ENCODE assay signal across 15 cellular contexts in the genomic region with DNA sequence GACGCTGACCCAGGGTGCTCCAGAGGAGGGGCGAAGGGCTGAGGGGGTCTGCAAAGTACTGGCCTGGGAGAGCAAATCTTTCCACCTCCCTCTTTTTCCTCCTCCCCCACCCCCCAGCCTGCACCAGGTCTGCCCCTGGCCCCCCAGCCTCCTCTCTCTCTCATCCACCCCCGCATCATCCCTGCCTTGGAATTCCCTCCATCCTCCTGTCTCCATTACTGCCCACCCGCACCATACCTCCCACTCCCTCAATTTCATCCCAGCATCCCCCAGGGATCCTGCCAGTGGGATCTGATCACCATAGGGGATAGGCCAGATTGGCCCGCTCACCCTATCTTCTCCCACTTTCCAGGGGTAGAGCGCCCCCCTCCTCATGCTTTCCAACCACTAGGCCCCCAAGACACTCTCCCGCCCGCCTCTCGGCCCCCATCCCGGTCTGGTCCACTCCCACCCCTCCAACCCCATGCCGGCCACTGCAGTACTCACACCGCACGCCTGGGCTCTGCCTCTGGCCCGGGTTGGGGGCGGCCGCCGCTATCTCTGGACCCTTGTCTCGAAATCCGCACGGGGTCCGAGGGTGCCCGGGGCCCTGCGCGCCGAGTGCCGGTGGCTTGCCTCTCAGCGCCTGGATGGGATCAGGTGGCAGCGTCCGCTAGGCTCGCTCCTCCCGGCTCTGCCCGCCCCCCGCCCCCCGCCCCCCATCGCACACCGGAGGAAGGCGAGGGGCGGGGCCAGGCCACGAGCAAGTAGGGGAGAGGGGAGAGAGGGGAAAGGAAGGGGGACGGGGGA. TPM values are rescaled to one million over a fixed set of nuclear protein-coding genes. Genes with fewer than 3 reads are reported as not detected.
DNase-seq lines count a peak whose midpoint lies in the region; ATAC-seq and TF ChIP-seq lines count a peak whose summit lies in the region.
"Had no signal": no experiment of that assay in that cellular context is flagged by ENCODE, and none has a peak within 500 bp of the region (broad histone marks: within the 10 kb centered on the region; RNA-seq: fewer than 3 reads in every experiment).

A gene with protein sequence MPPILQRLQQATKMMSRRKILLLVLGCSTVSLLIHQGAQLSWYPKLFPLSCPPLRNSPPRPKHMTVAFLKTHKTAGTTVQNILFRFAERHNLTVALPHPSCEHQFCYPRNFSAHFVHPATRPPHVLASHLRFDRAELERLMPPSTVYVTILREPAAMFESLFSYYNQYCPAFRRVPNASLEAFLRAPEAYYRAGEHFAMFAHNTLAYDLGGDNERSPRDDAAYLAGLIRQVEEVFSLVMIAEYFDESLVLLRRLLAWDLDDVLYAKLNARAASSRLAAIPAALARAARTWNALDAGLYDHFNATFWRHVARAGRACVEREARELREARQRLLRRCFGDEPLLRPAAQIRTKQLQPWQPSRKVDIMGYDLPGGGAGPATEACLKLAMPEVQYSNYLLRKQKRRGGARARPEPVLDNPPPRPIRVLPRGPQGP (minus strand): TSS at position 637 of the 789 bp plus-strand sequence. CDS start 3,746 bp downstream, outside the sequence.

- peaks cover 22% of the 10 kb centered on the region for H3K4me1 ChIP-seq in A673 (ENCODE audit: insufficient read depth, low read length, poor library complexity, severe bottlenecking)
- peaks cover 24% of the 10 kb centered on the region for H3K4me1 ChIP-seq in GM23338 (ENCODE audit: insufficient read depth)
- H3K4me1 ChIP-seq in CD8-positive, alpha-beta memory T cell (ENCODE audit: insufficient read depth, low read length), result peaks cover 32% of the 10 kb centered on the region

- H3K9me3 Mint-ChIP-seq in GM23338 (no peaks in the 10 kb centered on the region; the same call in 2 of the 3 replicates), mesothelial cell of epicardium (no peaks in the 10 kb centered on the region), HFFc6 (no peaks in the 10 kb centered on the region)
- no peaks in the 10 kb centered on the region for H3K9me3 Mint-ChIP-seq in CD8-positive, alpha-beta memory T cell
- H3K9me3 Mint-ChIP-seq: effector memory CD8-positive, alpha-beta T cell; T-cell had no signal

- peak within 1 kb of the TSS; percentile 84 for H3K4me2 ChIP-seq in GM23338

- no peak for TF ChIP-seq CTCF in A673 (conservative IDR thresholded peaks at IDR 0.05; ENCODE audit: low read depth, low read length)
- TF ChIP-seq CTCF in GM23338 (conservative IDR thresholded peaks at IDR 0.05; ENCODE audit: low read depth in 2 of 2), result peak in 1 of 2 experiments; percentile 29; a peak in 2 of 4 replicates
- no peak for TF ChIP-seq CTCF in astrocyte of the spinal cord (IDR thresholded peaks at IDR 0.05; ENCODE audit: low read depth, low read length)
- no peak for TF ChIP-seq CTCF in mesothelial cell of epicardium (IDR thresholded peaks at IDR 0.05; ENCODE audit: unreplicated experiment)
- no peak; the same call in 1 of the 2 replicates for TF ChIP-seq CTCF in HFFc6 (IDR thresholded peaks at IDR 0.05)

- DNase-seq in A673 (ENCODE audit: low spot score), result no peak
- DNase-seq in GM23338 (ENCODE audit: low spot score), result peak; percentile 88
- no peak for DNase-seq in astrocyte of the spinal cord (ENCODE audit: low read depth, low spot score)
- no peak for DNase-seq in mesothelial cell of epicardium (ENCODE audit: low spot score in 2 of 2, unreplicated experiment in 2 of 2)
- DNase-seq in COLO668 (lab: John Stamatoyannopoulos, UW; ENCODE audit: unreplicated experiment), result no peak
- no peak for DNase-seq in HK-2 (ENCODE audit: unreplicated experiment)
- DNase-seq in CD8-positive, alpha-beta memory T cell, result no peak
- DNase-seq in HFFc6, result no peak
- DNase-seq: activated T-cell treated with anti-CD3 and anti-CD28 coated beads, Interleukin-2, amount 50 U/mL, for 1 hour; Calu3; effector memory CD8-positive, alpha-beta T cell; HCEC 1CT; left colon; NCI-H2081 treated with DMSO at 0.1 percent for 48 hours; T-cell had no signal

- POLR2A ChIA-PET in A673 (lab: Charles Lee; ENCODE audit: low non-redundant PET), result interaction anchor here (0.7 kb wide), 1 partner anchor 128 kb away, joined by 3 read pairs; no protein-coding TSS in a partner anchor
- POLR2A ChIA-PET in CD8-positive, alpha-beta memory T cell (lab: Charles Lee), result no interaction called here

- intact Hi-C loops in A673 (cut with micrococcal nuclease; ENCODE audit: unreplicated experiment), result no loop called here

- H2AFZ ChIP-seq in GM23338, result peak within 1 kb of the TSS; percentile 86; the same call in 1 of the 2 replicates

- H3K27me3 Mint-ChIP-seq in GM23338 (ENCODE audit: insufficient read depth, low read depth, poor library complexity), result peaks cover 14% of the 10 kb centered on the region
- peaks cover 4% of the 10 kb centered on the region for H3K27me3 Mint-ChIP-seq in mesothelial cell of epicardium (ENCODE audit: low read depth)
- H3K27me3 Mint-ChIP-seq in CD8-positive, alpha-beta memory T cell, result peaks cover 4 to 6% of the 10 kb centered on the region in 2 donors
- H3K27me3 Mint-ChIP-seq in HFFc6 (ENCODE audit: insufficient read depth), result peaks cover 10% of the 10 kb centered on the region

- H3K27ac ChIP-seq in A673 (ENCODE audit: low read depth, low read length, poor library complexity, severe bottlenecking) (no peak within 1 kb of the TSS), GM23338 (ENCODE audit: low read depth) (no peak within 1 kb of the TSS)
- no peak within 1 kb of the TSS for H3K27ac ChIP-seq in CD8-positive, alpha-beta memory T cell (ENCODE audit: low read depth, low read length)

- peak within 1 kb of the TSS; percentile 42 for H3K4me3 ChIP-seq in A673 (ENCODE audit: low read depth, low read length, poor library complexity, severe bottlenecking)
- peak within 1 kb of the TSS; percentile 81 for H3K4me3 ChIP-seq in GM23338
- peak within 1 kb of the TSS; percentile 29 for H3K4me3 ChIP-seq in astrocyte of the spinal cord (ENCODE audit: low read depth, low read length)
- H3K4me3 ChIP-seq in CD8-positive, alpha-beta memory T cell (ENCODE audit: low read length), result no peak within 1 kb of the TSS

- H3K9me3 ChIP-seq in A673 (ENCODE audit: low read depth, low read length, poor library complexity, severe bottlenecking), result no peaks in the 10 kb centered on the region
- no peaks in the 10 kb centered on the region for H3K9me3 ChIP-seq in CD8-positive, alpha-beta memory T cell (ENCODE audit: low read length)

- H3K4me1 Mint-ChIP-seq in GM23338 (peaks cover 50% of the 10 kb centered on the region), mesothelial cell of epicardium (peaks cover 45% of the 10 kb centered on the region), HFFc6 (ENCODE audit: low read depth) (peaks cover 44% of the 10 kb centered on the region)
- peaks cover 31 to 41% (median 33%) of the 10 kb centered on the region in 3 donors for H3K4me1 Mint-ChIP-seq in CD8-positive, alpha-beta memory T cell

- peaks cover 8% of the 10 kb centered on the region for H4K20me1 ChIP-seq in GM23338 (replicated peaks; ENCODE audit: insufficient read depth)

- no TSS peak for BruUV-seq in A673 (replicated peaks; lab: Mats Ljungman, UMichigan)

- peak; percentile 36 for ATAC-seq in GM23338
- ATAC-seq: effector memory CD8-positive, alpha-beta T cell; left colon; T-cell had no signal

- in situ Hi-C loops in astrocyte of the spinal cord (cut with HindIII; ENCODE audit: low sequenced_read_pairs), result no loop called here

- CTCF ChIA-PET in A673 (lab: Charles Lee), result interaction anchor here (0.6 kb wide), 1 partner anchor 703 kb away, joined by 4 read pairs; no protein-coding TSS in a partner anchor
- CTCF ChIA-PET in CD8-positive, alpha-beta memory T cell (lab: Charles Lee), result no interaction called here

- H3K36me3 Mint-ChIP-seq in GM23338 (ENCODE audit: low read depth) (peaks cover 26% of the 10 kb centered on the region), mesothelial cell of epicardium (no peaks in the 10 kb centered on the region), HFFc6 (ENCODE audit: low read depth) (peaks cover 16% of the 10 kb centered on the region)
- H3K36me3 Mint-ChIP-seq in CD8-positive, alpha-beta memory T cell, result peaks cover 2 to 16% (median 6%) of the 10 kb centered on the region in 3 donors
- H3K36me3 Mint-ChIP-seq: T-cell had no signal

- H3K4me3 Mint-ChIP-seq in GM23338 (peak within 1 kb of the TSS; percentile 87), mesothelial cell of epicardium (peak within 1 kb of the TSS; percentile 61), HFFc6 (no peak within 1 kb of the TSS)
- H3K4me3 Mint-ChIP-seq in CD8-positive, alpha-beta memory T cell, result peak within 1 kb of the TSS in 3 of 7 donors; percentile 32 to 54 (median 45)

- H3K27me3 ChIP-seq in A673 (replicated peaks; ENCODE audit: insufficient read depth, low read depth, low read length, poor library complexity), result no peaks in the 10 kb centered on the region
- H3K27me3 ChIP-seq in GM23338 (ENCODE audit: insufficient read depth), result no peaks in the 10 kb centered on the region
- no peaks in the 10 kb centered on the region for H3K27me3 ChIP-seq in CD8-positive, alpha-beta memory T cell (ENCODE audit: insufficient read depth, low read length, poor library complexity, severe bottlenecking)

- H3K27ac Mint-ChIP-seq in GM23338 (no peak within 1 kb of the TSS), mesothelial cell of epicardium (no peak within 1 kb of the TSS), HFFc6 (no peak within 1 kb of the TSS)
- H3K27ac Mint-ChIP-seq in CD8-positive, alpha-beta memory T cell, result peak within 1 kb of the TSS in 1 of 8 donors; percentile 60
- H3K27ac Mint-ChIP-seq: T-cell had no signal

- H3K9me2 ChIP-seq in GM23338 (ENCODE audit: insufficient read depth), result no peaks in the 10 kb centered on the region

- H3K36me3 ChIP-seq in A673 (ENCODE audit: insufficient read depth, low read length, poor library complexity, severe bottlenecking) (no peaks in the 10 kb centered on the region), GM23338 (ENCODE audit: insufficient read depth) (no peaks in the 10 kb centered on the region)
- no peaks in the 10 kb centered on the region for H3K36me3 ChIP-seq in CD8-positive, alpha-beta memory T cell (ENCODE audit: insufficient read depth, low read length)

- peaks cover 21% of the 10 kb centered on the region; the same call in 1 of the 2 replicates for H3F3A ChIP-seq in GM23338 (replicated peaks; ENCODE audit: low read depth)

- peaks cover 19% of the 10 kb centered on the region for H3K79me2 ChIP-seq in GM23338 (replicated peaks; ENCODE audit: insufficient read depth)

TF ChIP-seq in GM23338, 12 proteins besides CTCF, POLR2A, EP300 and RAD21 (continues in another document):
- TF ChIP-seq NANOG (IDR thresholded peaks at IDR 0.05; ENCODE audit: borderline replicate concordance), result no peak

RNA-seq across cellular contexts. Expression of the gene that starts here (rescaled TPM):
- total RNA-seq in A673 (2021) (1.8 and 2.0 TPM in 2 replicates), mesothelial cell of epicardium (4.7 to 5.7 TPM (median 4.9 TPM) in 3 replicates)
- 48.0 and 63.4 TPM in 2 replicates for total RNA-seq in GM23338 (2014; rRNA removed; shearing (Covaris generic))
- 12.7 and 15.6 TPM in 2 replicates for polyA plus RNA-seq in GM23338 (2016; fragmentation: Nextera tagmentation; extraction: Ambion mirVana)
- not detected for total RNA-seq in CD8-positive, alpha-beta memory T cell
- polyA plus RNA-seq in CD8-positive, alpha-beta memory T cell, result not detected
- under 1 TPM in 1 of 6 experiments, not detected in 5; 0.14 TPM for total RNA-seq in HFFc6 (2021; fragmentation: NEBNext Ultra II Directional; extraction: Animal tissue kit (Norgen Biotek cat#: 25700))
- total RNA-seq: Calu3, left colon had no signal

Comparison
In these comparisons a context has a peak if more than half of its experiments do, and no peak if none do; other contexts are left out.
1. RNA of the gene that starts here (polyA plus RNA-seq): 12.7 to 15.6 TPM in GM23338; not detected in CD8-positive, alpha-beta memory T cell (single experiment); every median in the first group is over 10 times any median in the second.